ENCODE assay signal across 8 cellular contexts in the genomic region with DNA sequence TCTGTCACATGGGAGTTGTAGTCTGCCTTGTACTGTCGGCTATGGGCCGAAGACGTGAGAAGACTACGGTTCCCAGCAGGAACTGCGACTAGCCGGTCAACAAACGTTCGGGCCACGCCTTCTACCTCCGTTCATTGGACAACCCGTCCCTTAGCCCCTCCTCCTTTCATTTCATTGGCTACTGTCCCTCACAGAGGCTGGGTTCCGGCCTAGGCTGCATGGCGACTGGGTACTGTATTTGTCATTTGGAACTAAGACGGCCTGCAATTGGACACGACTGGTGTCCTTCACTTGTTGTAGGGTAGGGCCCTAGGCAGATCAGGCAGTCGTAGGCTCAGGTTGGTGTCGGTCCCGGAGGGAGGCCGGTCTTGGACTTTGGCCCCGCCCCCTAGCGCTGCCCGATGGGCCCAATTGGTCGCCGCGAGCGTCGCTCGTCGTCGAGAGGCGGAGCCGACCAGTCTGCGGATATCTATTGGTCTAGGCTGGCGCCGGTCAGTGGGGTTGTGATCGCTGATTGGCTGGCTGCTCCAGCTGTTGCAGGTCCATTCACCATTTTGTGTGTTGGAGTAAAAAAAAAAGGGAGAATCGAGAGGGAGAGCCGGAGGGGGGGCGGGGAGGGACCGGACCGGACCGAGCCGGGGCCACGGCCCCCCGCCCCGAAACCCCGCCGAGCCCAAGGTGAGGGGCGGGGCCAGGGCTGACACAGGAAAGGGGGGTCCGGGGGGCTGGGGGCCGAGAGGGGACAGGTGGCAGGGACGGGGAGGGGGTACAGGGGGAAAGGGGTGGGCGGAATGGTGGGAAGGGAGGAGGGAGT. TPM values are rescaled to one million over a fixed set of nuclear protein-coding genes. Genes with fewer than 3 reads are reported as not detected.
A peak's percentile ranks its signal among the peaks of the same experiment; 100 is the strongest.
DNase-seq lines count a peak whose midpoint lies in the region; ATAC-seq and TF ChIP-seq lines count a peak whose summit lies in the region.

Gene CIC, plus strand, starts transcription at position 549 of the 814 bp plus-strand sequence. CDS start 2,532 bp downstream, outside the sequence.

- H3K27ac ChIP-seq in CD4-positive, alpha-beta T cell (ENCODE audit: low read depth, low read length) = peak within 1 kb of the TSS; percentile 98
- peak within 1 kb of the TSS; percentile 99 to 100 (median 100) for H3K27ac ChIP-seq in right lobe of liver

- H3K36me3 Mint-ChIP-seq in CD4-positive, alpha-beta T cell (ENCODE audit: low read depth) = peaks cover 20% of the 10 kb centered on the region

- no peaks in the 10 kb centered on the region for H3K9me3 Mint-ChIP-seq in CD4-positive, alpha-beta T cell

- intact Hi-C loops in CD4-positive, alpha-beta T cell (cut with DNase I, micrococcal nuclease) = loop anchor here (1.0 kb wide), 5 partner anchors 14 to 26 kb away; partner anchors contain the start of gene ERF (in 1 of the 2)
- intact Hi-C loops in right lobe of liver (cut with DNase I) = no loop called here

- WGBS in right lobe of liver (ENCODE audit: insufficient coverage, low coverage, low lambda C conversion rate, missing lambda C conversion rate) = 2% methylated on average over 34 of the region's 53 CpGs

- CTCF ChIA-PET in CD4-positive, alpha-beta T cell (lab: Charles Lee) = interaction anchor here (3.2 kb wide), 1 partner anchor 11 kb away, joined by 27 read pairs; no protein-coding TSS in a partner anchor

- H3K4me3 ChIP-seq in right lobe of liver = peak within 1 kb of the TSS; percentile 63 to 68 (median 66)

- H3K4me1 ChIP-seq in right lobe of liver = peaks cover 0 to 11% (median 2%) of the 10 kb centered on the region in 4 donors

- H3K27me3 ChIP-seq in CD4-positive, alpha-beta T cell (ENCODE audit: control insufficient read depth, insufficient read depth, low read length) = no peaks in the 10 kb centered on the region
- H3K27me3 ChIP-seq in right lobe of liver = no peaks in the 10 kb centered on the region

- ATAC-seq in CD4-positive, alpha-beta T cell (ENCODE audit: poor library complexity) = peak; percentile 74
- ATAC-seq in right lobe of liver = peak; percentile 72 to 88 (median 82)

- no peaks in the 10 kb centered on the region for H3K9me3 ChIP-seq in CD4-positive, alpha-beta T cell (ENCODE audit: control insufficient read depth, low read length)
- H3K9me3 ChIP-seq in right lobe of liver = no peaks in the 10 kb centered on the region

- DNase-seq in CD4-positive, alpha-beta T cell = peak; percentile 98 to 100 (median 99)
- peak; percentile 97 for DNase-seq in GM20000 (ENCODE audit: low spot score)
- peak; percentile 100 for DNase-seq in HS-5 (ENCODE audit: low read depth)
- DNase-seq in NK-92 (lab: John Stamatoyannopoulos, UW; ENCODE audit: unreplicated experiment) = peak; percentile 97
- DNase-seq in activated CD8-positive, alpha-beta memory T cell treated with anti-CD3 and anti-CD28 coated beads for 1 hour (ENCODE audit: extremely low read depth in 1 of 2, low read depth in 1 of 2) = peak; percentile 97 to 98
- peak; percentile 99 for DNase-seq in ecto neural progenitor cell (ENCODE audit: low spot score)
- DNase-seq in right lobe of liver = peak; percentile 100
- DNase-seq in stimulated activated CD4-positive, alpha-beta T cell treated with anti-CD3 and anti-CD28 coated beads, Interleukin-4, amount 100 ng/mL, for 4 hours = peak; percentile 98 to 99

- no peak for TF ChIP-seq CTCF in CD4-positive, alpha-beta T cell (IDR thresholded peaks at IDR 0.05)
- no peak for TF ChIP-seq CTCF in GM20000 (IDR thresholded peaks at IDR 0.05; ENCODE audit: extremely low read depth, missing control alignments)
- TF ChIP-seq CTCF in right lobe of liver (IDR thresholded peaks at IDR 0.05) = no peak

- H3K4me3 Mint-ChIP-seq in CD4-positive, alpha-beta T cell = peak within 1 kb of the TSS; percentile 92

- no peak within 1 kb of the TSS for H3K27ac Mint-ChIP-seq in CD4-positive, alpha-beta T cell

- H3K36me3 ChIP-seq in right lobe of liver = peaks cover 0 to 16% (median 8%) of the 10 kb centered on the region in 4 donors

- H3K4me1 Mint-ChIP-seq in CD4-positive, alpha-beta T cell (ENCODE audit: low read depth) = peaks cover 22% of the 10 kb centered on the region

- TF ChIP-seq POLR2A in right lobe of liver (IDR thresholded peaks at IDR 0.05) = no peak

- POLR2A ChIA-PET in CD4-positive, alpha-beta T cell (lab: Charles Lee) = interaction anchor here (1.7 to 4.4 kb wide), 6 partner anchors 11 to 136 kb away, joined by 6 to 59 read pairs (median 24); partner anchors contain the start of genes ERF and GSK3A

- no peaks in the 10 kb centered on the region for H3K27me3 Mint-ChIP-seq in CD4-positive, alpha-beta T cell

RNA-seq across cellular contexts. Expression of gene CIC, which starts in this region (rescaled TPM):
- 100 to 1,000 TPM; 114 to 119 TPM for total RNA-seq in CD4-positive, alpha-beta T cell
- 10 to 100 TPM; 19.9 to 53.6 (median 35.2) TPM for total RNA-seq in right lobe of liver

Comparison
In these comparisons a context has a peak if more than half of its experiments do, and no peak if none do; other contexts are left out.
1. Peak in every context shown above with its lines: DNase-seq, ATAC-seq, H3K4me3 ChIP-seq and H3K27ac ChIP-seq.
2. intact Hi-C loops: an anchor here in CD4-positive, alpha-beta T cell (1.0 kb wide); none called in right lobe of liver.